In genomic region chr14:77961853-77962580, GRCh38 we compare ENCODE assay signal across 14 cellular contexts.
"Had no signal": no experiment of that assay in that cellular context is flagged by ENCODE, and none has a peak within 500 bp of the region (broad histone marks: within the 10 kb centered on the region; RNA-seq: fewer than 3 reads in every experiment).

No MANE protein-coding gene starts in this region.

- H3K4me1 ChIP-seq: colonic mucosa had no signal

- H3K4me3 ChIP-seq: colonic mucosa, gastrocnemius medialis, heart right ventricle, tibial artery, vagina had no signal

- DNase-seq: activated B cell treated with CpG ODN at 0.5 μM for 24 hours; activated CD4-positive, alpha-beta T cell treated with anti-CD3 and anti-CD28 coated beads, Interleukin-2, amount 50 U/mL, for 1 hour; activated naive CD4-positive, alpha-beta T cell treated with anti-CD3 and anti-CD28 coated beads, Interleukin-2, amount 10 ng/mL, durations not matched to agents 7 days and 5 days; colonic mucosa; effector CD4-positive, alpha-beta T cell; gastrocnemius medialis; heart right ventricle; mammary epithelial cell; natural killer cell; nucleus accumbens; right cardiac atrium; tibial artery had no signal

- H3K27me3 ChIP-seq: colonic mucosa, vagina had no signal

- ATAC-seq: gastrocnemius medialis; heart right ventricle; right cardiac atrium; stimulated activated effector memory CD8-positive, alpha-beta T cell treated with anti-CD3 and anti-CD28 coated beads, Interleukin-12 subunit alpha, Interleukin-12 subunit beta, amount 100 ng/mL, for 72 hours had no signal

- H3K9me3 ChIP-seq: colonic mucosa, gastrocnemius medialis, heart right ventricle, tibial artery, vagina had no signal

- H3K36me3 ChIP-seq: colonic mucosa, gastrocnemius medialis, heart right ventricle, tibial artery, vagina had no signal

- H3K27ac ChIP-seq: colonic mucosa, gastrocnemius medialis, heart right ventricle, tibial artery, vagina had no signal
